In the genomic region with DNA sequence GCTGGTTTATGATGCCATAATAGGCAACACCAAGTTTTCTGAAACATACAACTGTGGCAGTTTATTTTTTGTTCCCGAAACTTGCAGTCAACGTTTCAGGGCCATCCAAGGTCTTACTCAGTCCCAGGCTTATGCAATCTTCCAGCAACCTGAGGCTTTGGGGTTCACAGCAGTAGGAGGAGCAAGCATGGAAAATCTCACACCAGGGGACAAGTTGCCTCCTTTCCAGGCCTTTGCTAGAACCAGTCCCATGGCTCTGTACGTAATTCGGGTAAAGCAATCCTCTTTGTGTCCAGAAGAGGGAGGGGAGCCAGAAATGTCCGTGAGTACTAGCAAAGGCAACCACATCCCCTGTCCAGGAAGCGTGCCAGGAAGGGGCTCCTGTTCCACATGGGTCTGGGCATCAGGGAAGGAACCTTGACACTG, we compare ENCODE assay signal across 15 cellular contexts. TPM values are rescaled to one million over a fixed set of nuclear protein-coding genes. Genes with fewer than 3 reads are reported as not detected.
DNase-seq lines count a peak whose midpoint lies in the region; ATAC-seq and TF ChIP-seq lines count a peak whose summit lies in the region.
"Had no signal": no experiment of that assay in that cellular context is flagged by ENCODE, and none has a peak within 500 bp of the region (broad histone marks: within the 10 kb centered on the region; RNA-seq: fewer than 3 reads in every experiment).

No MANE protein-coding gene starts in this region.

- H3K27ac Mint-ChIP-seq in T-cell (no peak overlapping the region), immature natural killer cell (no peak overlapping the region)
- H3K27ac Mint-ChIP-seq: activated CD8-positive, alpha-beta T cell treated with anti-CD3 and anti-CD28 coated beads for 36 hours; activated naive CD8-positive, alpha-beta T cell treated with anti-CD3 and anti-CD28 coated beads, Interleukin-2, amount 50 U/mL, for 24 hours; stimulated activated naive B cell treated with anti-CD40 and anti-IgM and Interleukin-4, amounts not matched to agents 10 μg/mL and 1 μg/mL and 100 μg/mL, for 72 hours had no signal

- peak; percentile 16; the same call in 1 of the 2 replicates for TF ChIP-seq CTCF in C4-2B (conservative IDR thresholded peaks at IDR 0.05)

- ATAC-seq in HG03342 (IDR thresholded peaks at IDR 0.05; ENCODE audit: unreplicated experiment): no peak
- no peak for ATAC-seq in GM19035 (IDR thresholded peaks at IDR 0.05; ENCODE audit: unreplicated experiment)
- no peak for ATAC-seq in T-cell (replicated peaks in 1 of 4)
- ATAC-seq: activated CD8-positive, alpha-beta T cell treated with anti-CD3 and anti-CD28 coated beads for 36 hours; activated naive CD8-positive, alpha-beta T cell treated with anti-CD3 and anti-CD28 coated beads, Interleukin-2, amount 50 U/mL, for 24 hours; stimulated activated naive B cell treated with anti-CD40 and anti-IgM and Interleukin-4, amounts not matched to agents 10 μg/mL and 1 μg/mL and 100 μg/mL, for 72 hours had no signal

- H3K36me3 Mint-ChIP-seq in T-cell (no peaks in the 10 kb centered on the region), immature natural killer cell (no peaks in the 10 kb centered on the region)
- H3K36me3 Mint-ChIP-seq: stimulated activated naive B cell treated with anti-CD40 and anti-IgM and Interleukin-4, amounts not matched to agents 10 μg/mL and 1 μg/mL and 100 μg/mL, for 72 hours had no signal

- peaks cover 3 to 4% of the 10 kb centered on the region in 2 donors for H3K27me3 Mint-ChIP-seq in T-cell
- H3K27me3 Mint-ChIP-seq in immature natural killer cell (ENCODE audit: low read depth in 3 of 3): peaks cover 2 to 6% (median 4%) of the 10 kb centered on the region in 3 donors

- no peaks in the 10 kb centered on the region for H3K9me3 Mint-ChIP-seq in T-cell
- H3K9me3 Mint-ChIP-seq in immature natural killer cell: no peaks in the 10 kb centered on the region
- H3K9me3 Mint-ChIP-seq: activated CD8-positive, alpha-beta T cell treated with anti-CD3 and anti-CD28 coated beads for 36 hours; activated naive CD8-positive, alpha-beta T cell treated with anti-CD3 and anti-CD28 coated beads, Interleukin-2, amount 50 U/mL, for 24 hours; nephron; stimulated activated naive B cell treated with anti-CD40 and anti-IgM and Interleukin-4, amounts not matched to agents 10 μg/mL and 1 μg/mL and 100 μg/mL, for 72 hours had no signal

- no peak overlapping the region for H3K4me3 Mint-ChIP-seq in T-cell
- H3K4me3 Mint-ChIP-seq in immature natural killer cell: no peak overlapping the region
- H3K4me3 Mint-ChIP-seq: activated CD8-positive, alpha-beta T cell treated with anti-CD3 and anti-CD28 coated beads for 36 hours; activated naive CD8-positive, alpha-beta T cell treated with anti-CD3 and anti-CD28 coated beads, Interleukin-2, amount 50 U/mL, for 24 hours; nephron; stimulated activated naive B cell treated with anti-CD40 and anti-IgM and Interleukin-4, amounts not matched to agents 10 μg/mL and 1 μg/mL and 100 μg/mL, for 72 hours had no signal

- DNase-seq in HEK293T (ENCODE audit: extremely low spot score) (peak; percentile 34), amniotic epithelial cell (ENCODE audit: low read depth) (peak; percentile 11), iris pigment epithelial cell (ENCODE audit: low read depth) (peak; percentile 11), T-cell (no peak), immature natural killer cell (no peak)
- DNase-seq: activated CD8-positive, alpha-beta T cell treated with anti-CD3 and anti-CD28 coated beads for 36 hours; activated naive CD8-positive, alpha-beta T cell treated with anti-CD3 and anti-CD28 coated beads, Interleukin-2, amount 50 U/mL, for 24 hours; kidney; NCI-H2227 treated with DMSO at 0.1 percent for 48 hours; stimulated activated naive B cell treated with anti-CD40 and anti-IgM and Interleukin-4, amounts not matched to agents 10 μg/mL and 1 μg/mL and 100 μg/mL, for 72 hours had no signal

- H3K4me1 Mint-ChIP-seq in T-cell: no peaks in the 10 kb centered on the region
- no peaks in the 10 kb centered on the region for H3K4me1 Mint-ChIP-seq in immature natural killer cell
- H3K4me1 Mint-ChIP-seq: activated naive CD8-positive, alpha-beta T cell treated with anti-CD3 and anti-CD28 coated beads, Interleukin-2, amount 50 U/mL, for 24 hours; stimulated activated naive B cell treated with anti-CD40 and anti-IgM and Interleukin-4, amounts not matched to agents 10 μg/mL and 1 μg/mL and 100 μg/mL, for 72 hours had no signal

- CTCF ChIA-PET in HEK293T (lab: Yijun Ruan, JAX): no interaction called here
- CTCF ChIA-PET in T-cell (lab: Charles Lee): interaction anchor here in 1 of 2 donors (0.9 kb wide), 1 partner anchor 22 kb away, joined by 3 read pairs; no protein-coding TSS in a partner anchor

- H3K27ac ChIP-seq in C4-2B: no peak overlapping the region
- H3K27ac ChIP-seq: SK-N-MC had no signal

- POLR2A ChIA-PET in HEK293T (lab: Yijun Ruan, JAX): no interaction called here
- POLR2A ChIA-PET in T-cell (lab: Charles Lee): no interaction called here

TF ChIP-seq in HEK293T, 16 proteins besides CTCF, POLR2A, EP300 and RAD21:
- TF ChIP-seq HDGF (IDR thresholded peaks at IDR 0.05; ENCODE audit: borderline replicate concordance): no peak
- TF ChIP-seq BHLHE40 (IDR thresholded peaks at IDR 0.05; ENCODE audit: borderline replicate concordance): no peak
- no peak for TF ChIP-seq SP1 (IDR thresholded peaks at IDR 0.05)
- TF ChIP-seq FOXA1 (IDR thresholded peaks at IDR 0.05): no peak
- no peak for TF ChIP-seq ARNT (IDR thresholded peaks at IDR 0.05)
- no peak for TF ChIP-seq L3MBTL2 (conservative IDR thresholded peaks at IDR 0.05)
- no peak for TF ChIP-seq TARDBP (IDR thresholded peaks at IDR 0.05)

RNA-seq across cellular contexts. Expression of a gene that starts 4.7 kb away (rescaled TPM):
- not detected for total RNA-seq in T-cell
- polyA plus RNA-seq in immature natural killer cell: not detected
- total RNA-seq: activated CD8-positive, alpha-beta T cell treated with anti-CD3 and anti-CD28 coated beads for 36 hours had no signal

RNA-seq across cellular contexts. Expression of a gene that starts 41.5 kb away (rescaled TPM):
- 1 to 10 TPM in 3 of 5 donors, under 1 TPM in 2; 0.30 to 1.9 (median 1.0) TPM for total RNA-seq in T-cell
- not detected for polyA plus RNA-seq in immature natural killer cell
- total RNA-seq: activated CD8-positive, alpha-beta T cell treated with anti-CD3 and anti-CD28 coated beads for 36 hours had no signal

Comparison
In these comparisons a context has a peak if more than half of its experiments do, and no peak if none do; other contexts are left out.
1. DNase-seq: peak in HEK293T (single experiment), amniotic epithelial cell (single experiment) and iris pigment epithelial cell (single experiment); none in T-cell (0 of 34) and immature natural killer cell (0 of 3).